14 cellular contexts compared by ENCODE assay signal in the genomic region with DNA sequence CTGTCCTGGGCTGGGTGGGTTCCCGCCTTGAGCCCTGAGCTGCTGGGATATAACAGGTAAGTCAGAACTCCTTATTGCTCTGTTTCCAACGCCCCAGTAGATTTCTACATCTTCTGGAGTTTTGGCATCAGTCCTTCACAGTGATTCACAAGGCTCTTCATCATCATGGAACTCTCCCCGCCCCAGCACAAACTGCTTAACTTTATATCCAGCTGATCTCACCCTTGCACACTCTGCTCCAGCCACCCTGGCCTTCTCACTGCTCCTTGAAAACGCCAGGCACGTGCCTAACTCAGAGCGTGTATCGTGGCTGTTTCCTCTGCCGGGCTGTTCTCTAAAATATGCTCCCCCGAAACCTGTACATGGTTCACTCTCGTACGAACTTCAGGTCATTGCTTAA.
DNase-seq lines count a peak whose midpoint lies in the region; ATAC-seq, FAIRE-seq and TF ChIP-seq lines count a peak whose summit lies in the region.
"Had no signal": no experiment of that assay in that cellular context is flagged by ENCODE, and none has a peak within 500 bp of the region (broad histone marks: within the 10 kb centered on the region; RNA-seq: fewer than 3 reads in every experiment).

No MANE protein-coding gene starts in this region.

- ATAC-seq in gastroesophageal sphincter: peak; percentile 62
- no peak for ATAC-seq in gastrocnemius medialis
- ATAC-seq in GM21825 (IDR thresholded peaks at IDR 0.05; ENCODE audit: unreplicated experiment): no peak

- H3K4me3 ChIP-seq in bronchial epithelial cell (ENCODE audit: low read depth, low read length): no peak overlapping the region
- H3K4me3 ChIP-seq in gastroesophageal sphincter: no peak overlapping the region
- no peak overlapping the region for H3K4me3 ChIP-seq in gastrocnemius medialis
- H3K4me3 ChIP-seq in ascending aorta: no peak overlapping the region

- TF ChIP-seq CTCF in H9 (conservative IDR thresholded peaks at IDR 0.05) (no peak), bronchial epithelial cell (IDR thresholded peaks at IDR 0.05; ENCODE audit: insufficient read depth, low read length, severe bottlenecking) (no peak), gastroesophageal sphincter (IDR thresholded peaks at IDR 0.05) (no peak), gastrocnemius medialis (IDR thresholded peaks at IDR 0.05 in 4 of 5, conservative IDR thresholded peaks at IDR 0.05 in 1 of 5) (no peak), ascending aorta (IDR thresholded peaks at IDR 0.05) (no peak)

- H3K27me3 ChIP-seq in H9 (ENCODE audit: insufficient read depth, low read length): no peaks in the 10 kb centered on the region
- H3K27me3 ChIP-seq in bronchial epithelial cell (ENCODE audit: control insufficient read depth, insufficient read depth, low read length): no peaks in the 10 kb centered on the region
- no peaks in the 10 kb centered on the region for H3K27me3 ChIP-seq in gastroesophageal sphincter
- no peaks in the 10 kb centered on the region for H3K27me3 ChIP-seq in gastrocnemius medialis
- H3K27me3 ChIP-seq in ascending aorta: no peaks in the 10 kb centered on the region

- DNase-seq in H9: no peak
- DNase-seq in bronchial epithelial cell (ENCODE audit: low read depth): peak; percentile 88
- peak; percentile 7 to 16 for DNase-seq in gastrocnemius medialis
- no peak for DNase-seq in activated naive CD8-positive, alpha-beta T cell treated with anti-CD3 and anti-CD28 coated beads for 36 hours
- no peak for DNase-seq in ascending aorta (ENCODE audit: low spot score in 2 of 2)
- DNase-seq in stimulated activated CD4-positive, alpha-beta T cell treated with anti-CD3 and anti-CD28 coated beads, Interleukin-1b, Interleukin-23, amount 100 ng/mL, for 48 hours: no peak
- DNase-seq: CD8-positive, alpha-beta memory T cell; KBM-7; NCI-H187 treated with DMSO at 0.1 percent for 48 hours; NCI-H2171; SIG-M5 had no signal

- H3T11ph ChIP-seq in H9 (ENCODE audit: low read length): no peak overlapping the region

- H2AFZ ChIP-seq in H9 (ENCODE audit: low read length): no peak overlapping the region

- H3K4me1 Mint-ChIP-seq in H9: no peaks in the 10 kb centered on the region
- H3K4me1 Mint-ChIP-seq in activated naive CD8-positive, alpha-beta T cell treated with anti-CD3 and anti-CD28 coated beads for 36 hours: no peaks in the 10 kb centered on the region
- H3K4me1 Mint-ChIP-seq: CD8-positive, alpha-beta memory T cell had no signal

- H3K4ac ChIP-seq in H9 (ENCODE audit: low read depth, low read length): no peak overlapping the region

- H3K18ac ChIP-seq in H9 (ENCODE audit: insufficient read length, low read depth, low read length): no peak overlapping the region

- no peak for TF ChIP-seq EP300 in gastroesophageal sphincter (IDR thresholded peaks at IDR 0.05)

- intact Hi-C loops in gastrocnemius medialis (cut with DNase I; ENCODE audit: low total_unique reads): no loop called here
- intact Hi-C loops in ascending aorta (cut with DNase I): no loop called here

- no peaks in the 10 kb centered on the region for H3K36me3 ChIP-seq in bronchial epithelial cell (ENCODE audit: control insufficient read depth, insufficient read depth, low read length)
- no peaks in the 10 kb centered on the region for H3K36me3 ChIP-seq in gastroesophageal sphincter
- no peaks in the 10 kb centered on the region for H3K36me3 ChIP-seq in gastrocnemius medialis
- no peaks in the 10 kb centered on the region for H3K36me3 ChIP-seq in ascending aorta

- H3K27ac Mint-ChIP-seq in H9: no peak overlapping the region
- H3K27ac Mint-ChIP-seq in activated naive CD8-positive, alpha-beta T cell treated with anti-CD3 and anti-CD28 coated beads for 36 hours: no peak overlapping the region
- H3K27ac Mint-ChIP-seq: CD8-positive, alpha-beta memory T cell had no signal

- H3K79me2 ChIP-seq in H9 (ENCODE audit: insufficient read depth, low read length): no peaks in the 10 kb centered on the region

- H3K9ac ChIP-seq in H9 (ENCODE audit: extremely low read depth, insufficient read length, low read length): no peak overlapping the region

- H2AK5ac ChIP-seq in H9 (ENCODE audit: insufficient read length, low read length): no peak overlapping the region

- H3K36me3 Mint-ChIP-seq in H9 (ENCODE audit: insufficient read depth in 1 of 3, low read depth in 3 of 3): no peaks in the 10 kb centered on the region
- no peaks in the 10 kb centered on the region for H3K36me3 Mint-ChIP-seq in activated naive CD8-positive, alpha-beta T cell treated with anti-CD3 and anti-CD28 coated beads for 36 hours
- H3K36me3 Mint-ChIP-seq: CD8-positive, alpha-beta memory T cell had no signal

- H3K4me1 ChIP-seq in H9 (ENCODE audit: insufficient read depth, low read length): no peaks in the 10 kb centered on the region
- no peaks in the 10 kb centered on the region for H3K4me1 ChIP-seq in gastroesophageal sphincter
- H3K4me1 ChIP-seq in gastrocnemius medialis: no peaks in the 10 kb centered on the region
- no peaks in the 10 kb centered on the region for H3K4me1 ChIP-seq in ascending aorta

- H3K27ac ChIP-seq in H9 (ENCODE audit: insufficient read length, low read depth, low read length) (no peak overlapping the region), gastroesophageal sphincter (no peak overlapping the region), gastrocnemius medialis (no peak overlapping the region), ascending aorta (no peak overlapping the region)
- H3K27ac ChIP-seq: HL-60 had no signal

- no peaks in the 10 kb centered on the region for H3K27me3 Mint-ChIP-seq in H9 (ENCODE audit: low read depth)
- H3K27me3 Mint-ChIP-seq in activated naive CD8-positive, alpha-beta T cell treated with anti-CD3 and anti-CD28 coated beads for 36 hours: no peaks in the 10 kb centered on the region
- H3K27me3 Mint-ChIP-seq: CD8-positive, alpha-beta memory T cell had no signal

- peak overlapping the region; percentile 56; the same call in 1 of the 2 replicates for H3K14ac ChIP-seq in H9 (ENCODE audit: insufficient read depth, low read length)

- H3K9me3 ChIP-seq in H9 (ENCODE audit: control insufficient read depth, low read depth, low read length) (no peaks in the 10 kb centered on the region), gastroesophageal sphincter (no peaks in the 10 kb centered on the region), gastrocnemius medialis (no peaks in the 10 kb centered on the region), ascending aorta (no peaks in the 10 kb centered on the region)

- H3K56ac ChIP-seq in H9 (ENCODE audit: insufficient read length, low read depth, low read length): no peak overlapping the region

- no peak overlapping the region for H4K91ac ChIP-seq in H9 (ENCODE audit: insufficient read length, low read depth, low read length)

- H4K8ac ChIP-seq in H9 (replicated peaks; ENCODE audit: insufficient read length, low read depth, low read length): no peak overlapping the region

- H4K20me1 ChIP-seq in H9 (ENCODE audit: control insufficient read depth, insufficient read depth, insufficient read length): no peaks in the 10 kb centered on the region

- no peak overlapping the region for H2BK5ac ChIP-seq in H9 (ENCODE audit: insufficient read length, low read length)

- in situ Hi-C loops in gastrocnemius medialis (cut with MboI; ENCODE audit: low sequenced_read_pairs in 4 of 4): no loop called here

- H2BK12ac ChIP-seq in H9 (ENCODE audit: insufficient read length, low read depth, low read length): no peak overlapping the region

- H3K79me1 ChIP-seq in H9 (ENCODE audit: insufficient read depth, low read depth, low read length, poor library complexity, severe bottlenecking): no peaks in the 10 kb centered on the region

- no CpG with 5 or more reads among the region's 11 CpGs for WGBS in H9 (ENCODE audit: extremely low coverage, insufficient read length, low lambda C conversion rate)
- 86 to 91% methylated on average over 7 to 10 of the region's 11 CpGs for whole genome bisulfite sequencing in gastroesophageal sphincter (ENCODE audit: low coverage in 1 of 2), 2 donors

- peak; percentile 62 for FAIRE-seq in bronchial epithelial cell (lab: Jason Lieb, UNC)

- no peak overlapping the region for H3K23ac ChIP-seq in H9 (ENCODE audit: insufficient read length, low read depth, low read length)

- H2BK15ac ChIP-seq in H9 (ENCODE audit: low read depth, low read length): no peak overlapping the region

- no peak overlapping the region for H3K4me2 ChIP-seq in H9 (ENCODE audit: insufficient read depth, insufficient read length, low read length)

- peak overlapping the region; percentile 26 for H2BK20ac ChIP-seq in H9 (ENCODE audit: low read depth, low read length, poor library complexity, severe bottlenecking)

- no peak overlapping the region for H2BK120ac ChIP-seq in H9 (ENCODE audit: low read depth, low read length, poor library complexity, severe bottlenecking)

- H3K4me3 Mint-ChIP-seq in H9: no peak overlapping the region
- H3K4me3 Mint-ChIP-seq in activated naive CD8-positive, alpha-beta T cell treated with anti-CD3 and anti-CD28 coated beads for 36 hours: no peak overlapping the region
- H3K4me3 Mint-ChIP-seq: CD8-positive, alpha-beta memory T cell had no signal

- no peaks in the 10 kb centered on the region for H3K23me2 ChIP-seq in H9 (ENCODE audit: insufficient read length, low read depth, low read length, poor library complexity, severe bottlenecking)

- H3K9me3 Mint-ChIP-seq in H9: no peaks in the 10 kb centered on the region
- H3K9me3 Mint-ChIP-seq in activated naive CD8-positive, alpha-beta T cell treated with anti-CD3 and anti-CD28 coated beads for 36 hours: peaks cover 9% of the 10 kb centered on the region

- H4K5ac ChIP-seq in H9 (ENCODE audit: insufficient read length, low read depth, low read length): no peak overlapping the region

- TF ChIP-seq POLR2A in gastroesophageal sphincter (IDR thresholded peaks at IDR 0.05): no peak
- no peak for TF ChIP-seq POLR2A in gastrocnemius medialis (IDR thresholded peaks at IDR 0.05)

Comparison
In these comparisons a context has a peak if more than half of its experiments do, and no peak if none do; other contexts are left out.
1. DNase-seq: peak in bronchial epithelial cell (single experiment) and gastrocnemius medialis (2 of 2); none in H9 (single experiment), activated naive CD8-positive, alpha-beta T cell treated with anti-CD3 and anti-CD28 coated beads for 36 hours (single experiment), ascending aorta (0 of 2) and stimulated activated CD4-positive, alpha-beta T cell treated with anti-CD3 and anti-CD28 coated beads, Interleukin-1b, Interleukin-23, amount 100 ng/mL, for 48 hours (single experiment).